8 cellular contexts compared by ENCODE assay signal in genomic region chr1:162023547-162024501, GRCh38. TPM values are rescaled to one million over a fixed set of nuclear protein-coding genes. Genes with fewer than 3 reads are reported as not detected.
A peak's percentile ranks its signal among the peaks of the same experiment; 100 is the strongest.
DNase-seq lines count a peak whose midpoint lies in the region; ATAC-seq and TF ChIP-seq lines count a peak whose summit lies in the region.

TSS of gene OLFML2B (minus strand) at chr1:162023869. CDS start at chr1:162023430, 439 bp downstream.

- DNase-seq in NCI-H446 (lab: John Stamatoyannopoulos, UW) (peak; percentile 4 to 21), NCI-H446 treated with DMSO at 0.1 percent for 48 hours (lab: John Stamatoyannopoulos, UW) (no peak), HL-60 (ENCODE audit: low read depth in 1 of 2, low spot score in 1 of 2) (peak in 1 of 2 experiments; percentile 65), Peyer's patch (peak in 2 of 3 donors; percentile 64 to 77), activated gamma-delta T cell (lab: John Stamatoyannopoulos, UW) (peak; percentile 17), foreskin keratinocyte (peak; percentile 60 to 79)

- H3K27ac ChIP-seq in HL-60 (replicated peaks) (no peak within 1 kb of the TSS), Peyer's patch (peak within 1 kb of the TSS in 2 of 4 donors; percentile 39 to 46), foreskin keratinocyte (no peak within 1 kb of the TSS), temporal lobe (ENCODE audit: low read depth, low read length) (peak within 1 kb of the TSS; percentile 3)

- peak; percentile 89 for ATAC-seq in foreskin keratinocyte

- no peaks in the 10 kb centered on the region for H3K9me3 ChIP-seq in Peyer's patch

- H3K36me3 ChIP-seq in Peyer's patch = no peaks in the 10 kb centered on the region

- no peak for TF ChIP-seq CTCF in HL-60 (IDR thresholded peaks at IDR 0.05; ENCODE audit: insufficient read depth, low read length)
- peak in 1 of 6 experiments; percentile 12 for TF ChIP-seq CTCF in Peyer's patch (IDR thresholded peaks at IDR 0.05)
- peak; percentile 69 for TF ChIP-seq CTCF in foreskin keratinocyte (conservative IDR thresholded peaks at IDR 0.05)
- peak; percentile 37 to 50 (median 42) for TF ChIP-seq CTCF in nephron (IDR thresholded peaks at IDR 0.05; ENCODE audit: unreplicated experiment in 3 of 3)

- H3K4me1 ChIP-seq in Peyer's patch = peaks cover 0 to 20% (median 6%) of the 10 kb centered on the region in 4 donors
- H3K4me1 ChIP-seq in foreskin keratinocyte = no peaks in the 10 kb centered on the region

- H3K36me3 Mint-ChIP-seq in nephron (ENCODE audit: low read depth) = peaks cover 1% of the 10 kb centered on the region

- TF ChIP-seq POLR2A in Peyer's patch (IDR thresholded peaks at IDR 0.05) = no peak

- peaks cover 11% of the 10 kb centered on the region for H3K27me3 Mint-ChIP-seq in nephron (ENCODE audit: low read depth)

- no peaks in the 10 kb centered on the region for H3K9me3 Mint-ChIP-seq in nephron

- H3K27me3 ChIP-seq in HL-60 (ENCODE audit: insufficient read depth, poor library complexity, severe bottlenecking) (peaks cover 3% of the 10 kb centered on the region), Peyer's patch (no peaks in the 10 kb centered on the region), foreskin keratinocyte (peaks cover 8% of the 10 kb centered on the region)

- H3K4me3 Mint-ChIP-seq in nephron = peak within 1 kb of the TSS; percentile 92 to 99 (median 99)

- H3K4me3 ChIP-seq in HL-60 (replicated peaks; ENCODE audit: insufficient read depth, low read length) (peak within 1 kb of the TSS; percentile 72), Peyer's patch (peak within 1 kb of the TSS; percentile 37 to 63 (median 50))

- peak within 1 kb of the TSS; percentile 57 to 87 (median 85) for H3K27ac Mint-ChIP-seq in nephron

- peaks cover 52% of the 10 kb centered on the region for H3K4me1 Mint-ChIP-seq in nephron

RNA-seq across cellular contexts. Expression of gene OLFML2B, which starts in this region (rescaled TPM):
- 1 to 10 TPM in 3 of 4 donors, under 1 TPM in 1; 0.70 to 2.5 (median 1.9) TPM for total RNA-seq in Peyer's patch
- total RNA-seq in foreskin keratinocyte = 0.18 and 0.31 TPM in 2 replicates
- 0.13 and 0.17 TPM in 2 replicates for polyA plus RNA-seq in foreskin keratinocyte
- total RNA-seq in temporal lobe = 1.2 TPM

Comparison
In these comparisons a context has a peak if more than half of its experiments do, and no peak if none do; other contexts are left out.
1. Peak in DNase-seq and ATAC-seq in foreskin keratinocyte; RNA of the gene not detected or under 1 TPM.